Comparison of ENCODE assay signal across 19 cellular contexts in genomic region chr4:122831515-122832196, GRCh38. TPM values are rescaled to one million over a fixed set of nuclear protein-coding genes. Genes with fewer than 3 reads are reported as not detected.
DNase-seq lines count a peak whose midpoint lies in the region; TF ChIP-seq lines count a peak whose summit lies in the region.
"Had no signal": no experiment of that assay in that cellular context is flagged by ENCODE, and none has a peak within 500 bp of the region (broad histone marks: within the 10 kb centered on the region; RNA-seq: fewer than 3 reads in every experiment).

No MANE protein-coding gene starts in this region.

- WGBS in smooth muscle cell (ENCODE audit: low lambda C conversion rate), result 83% methylated on average over 6 of the region's 6 CpGs

- no peak overlapping the region for H3K4me2 ChIP-seq in smooth muscle cell

- H3K36me3 Mint-ChIP-seq in glutamatergic neuron (ENCODE audit: unreplicated experiment), result no peaks in the 10 kb centered on the region

- H3K9me3 Mint-ChIP-seq in glutamatergic neuron (ENCODE audit: unreplicated experiment), result peaks cover 4% of the 10 kb centered on the region
- H3K9me3 Mint-ChIP-seq: dendritic cell treated with granulocyte-macrophage colony-stimulating factor and Interleukin-4, amounts not matched to agents 40 ng/mL and 50 ng/mL, for 4 days; nephron; stimulated activated naive CD8-positive, alpha-beta T cell treated with anti-CD3 and anti-CD28 coated beads, Interleukin-15, Interleukin-2, amounts not matched to agents 100 ng/mL and 50 ng/mL, for 24 hours had no signal

- H3K4me1 ChIP-seq in ACC112 (ENCODE audit: control insufficient read depth, insufficient read depth, low read length, unreplicated experiment) (peaks cover 71% of the 10 kb centered on the region), adipocyte (ENCODE audit: control insufficient read depth, insufficient read depth, low read length) (peaks cover 57% of the 10 kb centered on the region), iPS-18a (ENCODE audit: control insufficient read depth, low read depth, low read length) (peaks cover 61% of the 10 kb centered on the region), smooth muscle cell (ENCODE audit: low read depth) (peaks cover 32% of the 10 kb centered on the region)

- no peak for DNase-seq in HEK293T (ENCODE audit: extremely low spot score)
- peak; percentile 65 for DNase-seq in adipocyte (ENCODE audit: low read depth)
- DNase-seq in smooth muscle cell (lab: John Stamatoyannopoulos, UW; ENCODE audit: unreplicated experiment), result no peak
- no peak for DNase-seq in DMS53 (lab: John Stamatoyannopoulos, UW)
- DNase-seq in NCI-H187 treated with DMSO at 0.1 percent for 48 hours (lab: John Stamatoyannopoulos, UW), result no peak
- DNase-seq in glutamatergic neuron, result no peak
- DNase-seq: activated CD4-positive, alpha-beta T cell treated with anti-CD3 and anti-CD28 coated beads, Interleukin-2, amount 50 U/mL, for 1 hour; activated T-cell treated with anti-CD3 and anti-CD28 coated beads, Interleukin-2, amount 50 U/mL, for 1 hour; amygdala; GOT3; NCI-H2081; Right ventricle myocardium superior; T1000 had no signal

- H3K9ac ChIP-seq in adipocyte (ENCODE audit: low read length), result no peak overlapping the region
- H3K9ac ChIP-seq in iPS-18a (ENCODE audit: low read length), result no peak overlapping the region
- H3K9ac ChIP-seq in smooth muscle cell (ENCODE audit: low read depth), result no peak overlapping the region

- TF ChIP-seq CTCF in smooth muscle cell (IDR thresholded peaks at IDR 0.05; ENCODE audit: borderline replicate concordance, insufficient read depth, poor library complexity, severe bottlenecking) (no peak), glutamatergic neuron (IDR thresholded peaks at IDR 0.05; ENCODE audit: partially characterized antibody, unreplicated experiment) (no peak)

- H3K79me2 ChIP-seq in ACC112 (ENCODE audit: control insufficient read depth, insufficient read depth, low read length, unreplicated experiment) (peaks cover 99% of the 10 kb centered on the region), smooth muscle cell (ENCODE audit: low read depth) (peaks cover 51% of the 10 kb centered on the region)

- H3K27me3 ChIP-seq in ACC112 (ENCODE audit: insufficient read depth, low read length) (no peaks in the 10 kb centered on the region), adipocyte (replicated peaks; ENCODE audit: control insufficient read depth, insufficient read depth, low read length) (no peaks in the 10 kb centered on the region), iPS-18a (ENCODE audit: control insufficient read depth, insufficient read depth, low read length) (no peaks in the 10 kb centered on the region), smooth muscle cell (ENCODE audit: low read depth) (peaks cover 4% of the 10 kb centered on the region)

- no peak overlapping the region for H3K4me3 Mint-ChIP-seq in glutamatergic neuron (ENCODE audit: unreplicated experiment)
- H3K4me3 Mint-ChIP-seq: dendritic cell treated with granulocyte-macrophage colony-stimulating factor and Interleukin-4, amounts not matched to agents 40 ng/mL and 50 ng/mL, for 4 days; stimulated activated naive CD8-positive, alpha-beta T cell treated with anti-CD3 and anti-CD28 coated beads, Interleukin-15, Interleukin-2, amounts not matched to agents 100 ng/mL and 50 ng/mL, for 24 hours had no signal

- H3K27ac ChIP-seq in ACC112 (ENCODE audit: low read depth, low read length) (peak overlapping the region; percentile 18; the same call in 1 of the 2 replicates), iPS-18a (ENCODE audit: low read length) (no peak overlapping the region), smooth muscle cell (ENCODE audit: low read depth) (no peak overlapping the region)

- H4K20me1 ChIP-seq in smooth muscle cell (ENCODE audit: low read depth), result peaks cover 6% of the 10 kb centered on the region

- no peak overlapping the region for H2AFZ ChIP-seq in ACC112 (ENCODE audit: low read length, unreplicated experiment)
- no peak overlapping the region for H2AFZ ChIP-seq in smooth muscle cell (ENCODE audit: low read depth)

- peaks cover 7% of the 10 kb centered on the region for H3K27me3 Mint-ChIP-seq in glutamatergic neuron (ENCODE audit: unreplicated experiment)

- H3K9me3 ChIP-seq in adipocyte (ENCODE audit: control insufficient read depth, low read length) (no peaks in the 10 kb centered on the region), iPS-18a (ENCODE audit: control insufficient read depth, low read depth, low read length) (no peaks in the 10 kb centered on the region), smooth muscle cell (replicated peaks; ENCODE audit: low read depth) (no peaks in the 10 kb centered on the region)

- H3K4me1 Mint-ChIP-seq in glutamatergic neuron (ENCODE audit: low read depth, unreplicated experiment), result peaks cover 5% of the 10 kb centered on the region

- no peak overlapping the region for H3K27ac Mint-ChIP-seq in glutamatergic neuron (ENCODE audit: unreplicated experiment)
- H3K27ac Mint-ChIP-seq: dendritic cell treated with granulocyte-macrophage colony-stimulating factor and Interleukin-4, amounts not matched to agents 40 ng/mL and 50 ng/mL, for 4 days; nephron; stimulated activated naive CD8-positive, alpha-beta T cell treated with anti-CD3 and anti-CD28 coated beads, Interleukin-15, Interleukin-2, amounts not matched to agents 100 ng/mL and 50 ng/mL, for 24 hours had no signal

- peaks cover 4% of the 10 kb centered on the region for H3F3A ChIP-seq in smooth muscle cell (ENCODE audit: low read depth)

- CTCF ChIA-PET in HEK293T (lab: Yijun Ruan, JAX), result no interaction called here

- H3K36me3 ChIP-seq in ACC112 (ENCODE audit: insufficient read depth, low read length) (peaks cover 30% of the 10 kb centered on the region; the same call in 1 of the 2 replicates), adipocyte (ENCODE audit: control insufficient read depth, insufficient read depth, low read length, severe bottlenecking) (peaks cover 5% of the 10 kb centered on the region), iPS-18a (ENCODE audit: control insufficient read depth, low read depth, low read length) (peaks cover 54% of the 10 kb centered on the region), smooth muscle cell (ENCODE audit: low read depth) (no peaks in the 10 kb centered on the region)

- POLR2A ChIA-PET in HEK293T (lab: Yijun Ruan, JAX), result no interaction called here

- peak overlapping the region; percentile 81 for H3K4me3 ChIP-seq in ACC112 (ENCODE audit: low read depth, low read length)
- no peak overlapping the region for H3K4me3 ChIP-seq in adipocyte (ENCODE audit: low read length)
- peak overlapping the region; percentile 89 for H3K4me3 ChIP-seq in iPS-18a (ENCODE audit: low read length)
- H3K4me3 ChIP-seq in smooth muscle cell, result no peak overlapping the region
- H3K4me3 ChIP-seq: lung had no signal

TF ChIP-seq in HEK293T, 16 proteins besides CTCF, POLR2A, EP300 and RAD21:
- TF ChIP-seq PKNOX1 (IDR thresholded peaks at IDR 0.05) (peak; percentile 41; the same call in 1 of the 2 replicates), LEF1 (IDR thresholded peaks at IDR 0.05; ENCODE audit: borderline replicate concordance) (no peak)

RNA-seq across cellular contexts. Expression of gene FGF2, which starts 5.0 kb away (rescaled TPM):
- 17.7 and 18.9 TPM in 2 replicates for total RNA-seq in smooth muscle cell
- polyA plus RNA-seq in smooth muscle cell, result 9.4 and 11.8 TPM in 2 replicates
- total RNA-seq in glutamatergic neuron (ENCODE audit: unreplicated experiment), result 2.9 TPM

Comparison
In these comparisons a context has a peak if more than half of its experiments do, and no peak if none do; other contexts are left out.
1. H3K4me3 ChIP-seq: peak in ACC112 (single experiment) and iPS-18a (single experiment); none in adipocyte (single experiment) and smooth muscle cell (single experiment).